ENCODE assay signal across 8 cellular contexts in the genomic region with DNA sequence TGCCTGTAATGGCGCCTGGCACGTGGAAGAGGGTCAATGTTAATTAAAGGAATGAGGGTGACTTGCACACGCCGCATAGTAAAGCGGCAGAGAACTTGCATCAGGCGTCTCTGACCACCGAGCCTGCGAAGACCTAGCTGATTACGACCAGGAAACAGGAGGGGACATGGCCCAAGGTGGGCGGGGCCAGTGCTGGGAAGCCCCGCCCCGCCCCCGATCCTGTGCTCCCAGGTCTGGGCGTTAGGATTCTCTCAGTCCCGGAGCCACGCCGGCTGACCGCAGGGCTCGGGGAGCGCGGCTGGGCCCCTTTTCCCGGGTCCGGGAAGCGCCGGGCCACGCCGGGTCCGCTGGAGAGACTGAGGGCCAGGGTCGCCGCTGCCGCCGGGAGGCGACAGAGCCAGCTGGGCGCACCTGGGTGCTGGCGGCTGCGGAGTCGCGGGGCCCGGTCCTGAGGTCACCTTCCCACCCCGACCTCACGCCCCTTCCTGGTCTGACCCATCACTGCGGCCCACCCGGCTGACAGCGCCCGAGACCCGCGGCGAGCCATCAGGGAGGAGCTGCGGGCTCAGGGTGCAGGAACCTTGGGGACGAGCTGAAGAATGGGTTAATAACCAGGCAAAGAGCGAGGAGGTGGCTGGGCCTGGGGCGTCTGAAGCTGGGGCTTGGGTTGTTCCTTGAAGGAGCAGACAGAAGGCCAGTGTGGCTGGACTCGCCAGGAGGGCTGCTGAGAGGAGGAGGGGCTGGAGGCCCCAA. TPM values are rescaled to one million over a fixed set of nuclear protein-coding genes. Genes with fewer than 3 reads are reported as not detected.
DNase-seq lines count a peak whose midpoint lies in the region; ATAC-seq, FAIRE-seq and TF ChIP-seq lines count a peak whose summit lies in the region.

No MANE protein-coding gene starts in this region.

- H3K4me1 Mint-ChIP-seq in CD4-positive, alpha-beta T cell (ENCODE audit: low read depth), result peaks cover 15% of the 10 kb centered on the region

- H3K9ac ChIP-seq in GM12878 (ENCODE audit: control insufficient read depth, insufficient read depth, low read length), result peak overlapping the region; percentile 87

- peak overlapping the region; percentile 87 for H3K4me3 Mint-ChIP-seq in CD4-positive, alpha-beta T cell

- intact Hi-C loops in CD4-positive, alpha-beta T cell (cut with DNase I, micrococcal nuclease), result no loop called here
- intact Hi-C loops in GM12878 (cut with micrococcal nuclease; ENCODE audit: unreplicated experiment) (loop anchor here (5.0 to 10.0 kb wide), 2 partner anchors 133 to 275 kb away; a partner anchor contains a TSS), left colon (cut with DNase I, micrococcal nuclease) (no loop called here)

- no peak overlapping the region for H3K27ac Mint-ChIP-seq in CD4-positive, alpha-beta T cell

- RAD21 ChIA-PET in GM12878 (lab: Charles Lee; ENCODE audit: unreplicated experiment), result interaction anchor here (0.6 to 5.4 kb wide), 9 partner anchors 9 to 195 kb away, joined by 3 to 56 read pairs (median 5); no protein-coding TSS in a partner anchor

- CTCF ChIA-PET in CD4-positive, alpha-beta T cell (lab: Charles Lee), result no interaction called here
- CTCF ChIA-PET in GM12878 (lab: Yijun Ruan, JAX), result interaction anchor here (0.6 to 7.5 kb wide), 14 partner anchors 8 to 458 kb away, joined by 3 to 74 read pairs (median 4); no protein-coding TSS in a partner anchor

- FAIRE-seq in GM19239 (lab: Jason Lieb, UNC) (peak; percentile 95), GM12878 (lab: Jason Lieb, UNC) (peak; percentile 44)

- WGBS in GM12878 (ENCODE audit: insufficient coverage, insufficient replicate concordance, low lambda C conversion rate, missing lambda C conversion rate), result under 1% methylated on average over 53 of the region's 53 CpGs
- WGBS in upper lobe of left lung, 2 donors, result 21 to 26% methylated on average over 19 to 28 of the region's 53 CpGs

- SMC1A ChIA-PET in GM12878 (lab: Charles Lee; ENCODE audit: uncharacterized antibody, unreplicated experiment), result interaction anchor here (0.9 to 7.6 kb wide), 5 partner anchors 11 to 255 kb away, joined by 3 to 42 read pairs (median 4); no protein-coding TSS in a partner anchor

- no peak for TF ChIP-seq CTCF in CD4-positive, alpha-beta T cell (IDR thresholded peaks at IDR 0.05)
- TF ChIP-seq CTCF in GM12878 (IDR thresholded peaks at IDR 0.05 in 2 of 3, conservative IDR thresholded peaks at IDR 0.05 in 1 of 3; ENCODE audit: control insufficient read depth in 2 of 3, extremely low read depth in 1 of 3, insufficient read depth in 1 of 3, low read depth in 3 of 3, low read length in 3 of 3) (peak; percentile 21 to 40 (median 21); a peak in 3 of 6 replicates), upper lobe of left lung (IDR thresholded peaks at IDR 0.05) (no peak)

- H3K27me3 Mint-ChIP-seq in CD4-positive, alpha-beta T cell, result peaks cover 48% of the 10 kb centered on the region

- in situ Hi-C loops in GM12878 (cut with MboI), result no loop called here

- H3K27me3 ChIP-seq in CD4-positive, alpha-beta T cell (ENCODE audit: control insufficient read depth, insufficient read depth, low read length), result peaks cover 20% of the 10 kb centered on the region
- H3K27me3 ChIP-seq in GM12878 (replicated peaks in 1 of 2; ENCODE audit: control insufficient read depth in 2 of 2, insufficient read depth in 2 of 2, low read length in 1 of 2), result no peaks in the 10 kb centered on the region
- H3K27me3 ChIP-seq in upper lobe of left lung, result peaks cover 0 to 25% (median 7%) of the 10 kb centered on the region in 4 donors

- TF ChIP-seq EP300 in GM12878 (IDR thresholded peaks at IDR 0.05; ENCODE audit: borderline replicate concordance in 1 of 2, control insufficient read depth in 1 of 2, low read depth in 2 of 2, low read length in 2 of 2) (no peak), upper lobe of left lung (IDR thresholded peaks at IDR 0.05) (no peak)

- peak overlapping the region; percentile 96 for H3K4me2 ChIP-seq in GM12878 (ENCODE audit: control insufficient read depth, insufficient read depth)

- H3K79me2 ChIP-seq in GM12878 (ENCODE audit: control insufficient read depth, insufficient read depth, low read length), result peaks cover 40% of the 10 kb centered on the region

- BruUV-seq in GM12878 (replicated peaks; lab: Mats Ljungman, UMichigan), result no TSS peak

- H3K4me3 ChIP-seq in GM12878, result peak overlapping the region; percentile 87
- H3K4me3 ChIP-seq in upper lobe of left lung, result peak overlapping the region in 3 of 4 donors; percentile 21 to 41 (median 38)

- peak overlapping the region; percentile 77 for H2AFZ ChIP-seq in GM12878 (ENCODE audit: control insufficient read depth, low read depth, low read length)

- H3K36me3 ChIP-seq in GM12878 (ENCODE audit: control insufficient read depth in 2 of 2, insufficient read depth in 2 of 2, low read length in 1 of 2) (no peaks in the 10 kb centered on the region), upper lobe of left lung (no peaks in the 10 kb centered on the region)

- peak; percentile 71 for TF ChIP-seq POLR2A in GM12878 (IDR thresholded peaks at IDR 0.05; ENCODE audit: low read depth, low read length)
- TF ChIP-seq POLR2A in upper lobe of left lung (IDR thresholded peaks at IDR 0.05), result no peak

- TF ChIP-seq RAD21 in GM12878 (IDR thresholded peaks at IDR 0.05; ENCODE audit: insufficient read depth, low read depth, low read length), result no peak

- no peaks in the 10 kb centered on the region for H3K36me3 Mint-ChIP-seq in CD4-positive, alpha-beta T cell (ENCODE audit: low read depth)

- H3K27ac ChIP-seq in CD4-positive, alpha-beta T cell (ENCODE audit: low read depth, low read length), result no peak overlapping the region
- H3K27ac ChIP-seq in GM12878 (ENCODE audit: control insufficient read depth, insufficient read depth) (peak overlapping the region; percentile 91), upper lobe of left lung (no peak overlapping the region)

- H4K20me1 ChIP-seq in GM12878 (ENCODE audit: control insufficient read depth, insufficient read depth), result no peaks in the 10 kb centered on the region

- H3K4me1 ChIP-seq in GM12878 (ENCODE audit: control insufficient read depth, insufficient read depth, low read length) (peaks cover 36% of the 10 kb centered on the region), upper lobe of left lung (peaks cover 6 to 9% (median 8%) of the 10 kb centered on the region in 4 donors)

- no peaks in the 10 kb centered on the region for H3K9me3 ChIP-seq in CD4-positive, alpha-beta T cell (ENCODE audit: control insufficient read depth, low read length)
- H3K9me3 ChIP-seq in GM12878 (replicated peaks; ENCODE audit: control insufficient read depth, insufficient read depth, low read length) (no peaks in the 10 kb centered on the region), upper lobe of left lung (no peaks in the 10 kb centered on the region)

- POLR2A ChIA-PET in CD4-positive, alpha-beta T cell (lab: Charles Lee), result interaction anchor here (0.5 to 1.2 kb wide), 3 partner anchors 10 to 119 kb away, joined by 3 to 4 read pairs (median 4); no protein-coding TSS in a partner anchor
- POLR2A ChIA-PET in GM12878 (lab: Charles Lee), result interaction anchor here (0.9 to 5.8 kb wide), 5 partner anchors 11 to 48 kb away, joined by 3 to 58 read pairs (median 4); no protein-coding TSS in a partner anchor

- ATAC-seq in CD4-positive, alpha-beta T cell (ENCODE audit: poor library complexity), result peak; percentile 58
- peak; percentile 81 for ATAC-seq in HG03280 (IDR thresholded peaks at IDR 0.05; ENCODE audit: unreplicated experiment)
- peak; percentile 85 for ATAC-seq in GM12878
- ATAC-seq in left colon, result peak; percentile 92
- ATAC-seq in upper lobe of left lung (ENCODE audit: low FRiP score in 2 of 2), result peak in 1 of 2 donors; percentile 57

- no peak for DNase-seq in CD4-positive, alpha-beta T cell
- DNase-seq in GM19239 (ENCODE audit: insufficient read length, low spot score), result no peak
- DNase-seq in GM12878 (ENCODE audit: low read depth, low spot score), result no peak
- DNase-seq in left colon, result peak; percentile 55 to 77
- DNase-seq in upper lobe of left lung, result peak; percentile 68 to 89
- no peak for DNase-seq in AG08396 (ENCODE audit: low spot score)
- DNase-seq in NCI-H524 treated with DMSO at 0.1 percent for 48 hours (lab: John Stamatoyannopoulos, UW), result no peak

- no peaks in the 10 kb centered on the region for H3K9me3 Mint-ChIP-seq in CD4-positive, alpha-beta T cell

TF ChIP-seq in GM12878, 131 proteins besides CTCF, POLR2A, EP300 and RAD21 (continues in another document):
- TF ChIP-seq POLR2AphosphoS5 (IDR thresholded peaks at IDR 0.05; ENCODE audit: low read length) (peak; percentile 31; the same call in 1 of the 2 replicates), POU2F2 (IDR thresholded peaks at IDR 0.05; ENCODE audit: borderline replicate concordance, low read depth, low read length) (0 out of 3 replicates have a peak, but pooled peaks have one; percentile 21), HDAC2 (IDR thresholded peaks at IDR 0.05) (no peak)
- TF ChIP-seq, protein P1, sequence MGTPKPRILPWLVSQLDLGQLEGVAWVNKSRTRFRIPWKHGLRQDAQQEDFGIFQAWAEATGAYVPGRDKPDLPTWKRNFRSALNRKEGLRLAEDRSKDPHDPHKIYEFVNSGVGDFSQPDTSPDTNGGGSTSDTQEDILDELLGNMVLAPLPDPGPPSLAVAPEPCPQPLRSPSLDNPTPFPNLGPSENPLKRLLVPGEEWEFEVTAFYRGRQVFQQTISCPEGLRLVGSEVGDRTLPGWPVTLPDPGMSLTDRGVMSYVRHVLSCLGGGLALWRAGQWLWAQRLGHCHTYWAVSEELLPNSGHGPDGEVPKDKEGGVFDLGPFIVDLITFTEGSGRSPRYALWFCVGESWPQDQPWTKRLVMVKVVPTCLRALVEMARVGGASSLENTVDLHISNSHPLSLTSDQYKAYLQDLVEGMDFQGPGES (IDR thresholded peaks at IDR 0.05), result no peak

RNA-seq across cellular contexts. Expression of a gene that starts 23.0 kb away (rescaled TPM):
- total RNA-seq in CD4-positive, alpha-beta T cell, result not detected
- 3.4 and 3.5 TPM in 2 replicates for total RNA-seq in GM12878 (2013; cell fraction: nucleolus; rRNA removed)
- total RNA-seq in GM12878 (2014; rRNA removed), result 0.11 and 0.23 TPM in 2 replicates
- total RNA-seq in GM12878 (2014; rRNA removed; fragmentation: Illumina TruSeq; extraction: Trizol), result 0.04 and 0.05 TPM in 2 replicates
- total RNA-seq in GM12878 (2021), result 0.08 TPM in 1 of 2 replicates, not detected in the other
- polyA plus RNA-seq in GM12878 (2011; ENCODE audit: low read depth), result 0.12 TPM
- polyA plus RNA-seq in GM12878 (2011; rRNA removed), result 0.29 and 0.62 TPM in 2 replicates
- polyA plus RNA-seq in GM12878 (2011; cell fraction: cytosol; rRNA removed), result 0.46 and 0.59 TPM in 2 replicates
- polyA plus RNA-seq in GM12878 (2011; cell fraction: nucleus; rRNA removed), result 0.97 and 1.3 TPM in 2 replicates
- 0.28 and 0.35 TPM in 2 replicates for polyA plus RNA-seq in GM12878 (2012)
- 0.05 TPM in 1 of 2 replicates, not detected in the other for polyA plus RNA-seq in GM12878 (2014; fragmentation: Illumina TruSeq; extraction: Trizol)
- not detected for polyA plus RNA-seq in GM12878 (2014; fragmentation: Nextera tagmentation; extraction: Ambion mirVana)
- 0.04 and 0.05 TPM in 2 replicates for polyA plus RNA-seq in GM12878 (2014; rRNA removed)
- polyA plus RNA-seq in GM12878 (2016; fragmentation: Nextera tagmentation; extraction: Ambion mirVana), result not detected
- 2.4 TPM in 2 replicates for polyA minus RNA-seq in GM12878 (2011; rRNA and poly(A)+ RNA removed)
- 0.31 and 0.80 TPM in 2 replicates for polyA minus RNA-seq in GM12878 (2011; cell fraction: cytosol; rRNA and poly(A)+ RNA removed)
- 3.1 and 3.7 TPM in 2 replicates for polyA minus RNA-seq in GM12878 (2011; cell fraction: nucleus; rRNA and poly(A)+ RNA removed)
- 1 to 10 TPM in 1 of 2 donors, under 1 TPM in 1; 0.31 to 1.0 TPM for total RNA-seq in left colon
- total RNA-seq in upper lobe of left lung, result 1 to 10 TPM; 1.5 to 5.2 (median 3.2) TPM

Comparison
In these comparisons a context has a peak if more than half of its experiments do, and no peak if none do; other contexts are left out.
1. DNase-seq: peak in left colon (2 of 2) and upper lobe of left lung (2 of 2); none in CD4-positive, alpha-beta T cell (0 of 10), GM19239 (single experiment), GM12878 (single experiment), AG08396 (single experiment) and NCI-H524 treated with DMSO at 0.1 percent for 48 hours (single experiment).
2. CTCF ChIP-seq: peak in GM12878 (3 of 3); none in CD4-positive, alpha-beta T cell (single experiment) and upper lobe of left lung (0 of 6).